Comparison of ENCODE assay signal across 1 cellular context in the genomic region with DNA sequence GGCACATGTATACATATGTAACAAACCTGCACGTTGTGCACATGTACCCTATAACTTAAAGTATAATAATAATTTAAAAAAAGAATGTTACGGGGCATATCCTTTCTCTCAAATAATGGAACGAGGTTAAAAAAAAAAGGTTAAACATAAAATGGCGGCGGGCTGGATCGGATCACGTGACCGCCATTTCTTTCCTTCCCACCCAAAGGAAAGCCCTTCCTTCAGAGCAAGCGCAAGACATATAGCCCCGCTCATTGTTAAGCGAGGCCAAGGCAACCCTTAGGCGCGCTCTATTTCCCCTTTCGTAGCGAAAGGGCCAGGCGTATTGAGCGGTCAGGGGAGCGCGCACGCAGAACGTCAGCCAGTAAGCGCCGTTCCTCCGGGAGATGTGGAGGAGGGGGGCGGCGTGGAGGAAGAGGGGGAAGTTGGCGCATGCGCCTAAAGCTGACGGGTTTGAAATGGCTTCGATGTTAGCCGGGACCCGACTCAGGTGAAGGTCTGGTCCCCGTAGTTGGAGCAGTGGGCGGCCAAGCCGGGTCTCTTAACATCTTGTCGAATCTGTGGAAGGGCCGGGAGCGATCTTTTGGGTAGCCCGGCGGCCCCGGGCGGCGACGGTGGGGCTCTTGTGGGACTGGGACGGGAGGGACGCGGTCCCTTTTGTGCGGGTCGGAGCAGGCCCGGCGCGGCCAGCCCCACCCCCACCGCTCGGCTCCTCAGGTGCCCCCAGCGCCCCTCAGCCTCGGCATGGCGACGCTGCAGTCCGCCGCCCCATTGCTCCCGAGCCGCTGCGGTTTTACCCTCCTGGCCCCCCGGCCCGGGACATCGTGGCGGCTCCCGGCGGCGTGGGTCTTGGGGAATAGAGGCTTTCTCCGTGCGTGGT.
TF ChIP-seq lines count a peak whose summit lies in the region.

A gene with protein sequence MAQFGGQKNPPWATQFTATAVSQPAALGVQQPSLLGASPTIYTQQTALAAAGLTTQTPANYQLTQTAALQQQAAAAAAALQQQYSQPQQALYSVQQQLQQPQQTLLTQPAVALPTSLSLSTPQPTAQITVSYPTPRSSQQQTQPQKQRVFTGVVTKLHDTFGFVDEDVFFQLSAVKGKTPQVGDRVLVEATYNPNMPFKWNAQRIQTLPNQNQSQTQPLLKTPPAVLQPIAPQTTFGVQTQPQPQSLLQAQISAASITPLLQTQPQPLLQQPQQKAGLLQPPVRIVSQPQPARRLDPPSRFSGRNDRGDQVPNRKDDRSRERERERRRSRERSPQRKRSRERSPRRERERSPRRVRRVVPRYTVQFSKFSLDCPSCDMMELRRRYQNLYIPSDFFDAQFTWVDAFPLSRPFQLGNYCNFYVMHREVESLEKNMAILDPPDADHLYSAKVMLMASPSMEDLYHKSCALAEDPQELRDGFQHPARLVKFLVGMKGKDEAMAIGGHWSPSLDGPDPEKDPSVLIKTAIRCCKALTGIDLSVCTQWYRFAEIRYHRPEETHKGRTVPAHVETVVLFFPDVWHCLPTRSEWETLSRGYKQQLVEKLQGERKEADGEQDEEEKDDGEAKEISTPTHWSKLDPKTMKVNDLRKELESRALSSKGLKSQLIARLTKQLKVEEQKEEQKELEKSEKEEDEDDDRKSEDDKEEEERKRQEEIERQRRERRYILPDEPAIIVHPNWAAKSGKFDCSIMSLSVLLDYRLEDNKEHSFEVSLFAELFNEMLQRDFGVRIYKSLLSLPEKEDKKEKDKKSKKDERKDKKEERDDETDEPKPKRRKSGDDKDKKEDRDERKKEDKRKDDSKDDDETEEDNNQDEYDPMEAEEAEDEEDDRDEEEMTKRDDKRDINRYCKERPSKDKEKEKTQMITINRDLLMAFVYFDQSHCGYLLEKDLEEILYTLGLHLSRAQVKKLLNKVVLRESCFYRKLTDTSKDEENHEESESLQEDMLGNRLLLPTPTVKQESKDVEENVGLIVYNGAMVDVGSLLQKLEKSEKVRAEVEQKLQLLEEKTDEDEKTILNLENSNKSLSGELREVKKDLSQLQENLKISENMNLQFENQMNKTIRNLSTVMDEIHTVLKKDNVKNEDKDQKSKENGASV (plus strand): TSS at position 447 of the 880 bp plus-strand sequence. CDS start 1,266 bp downstream, outside the sequence.

TF ChIP-seq in liver, 16 proteins besides CTCF, POLR2A, EP300 and RAD21 (continued from another document):
- TF ChIP-seq, protein P1, sequence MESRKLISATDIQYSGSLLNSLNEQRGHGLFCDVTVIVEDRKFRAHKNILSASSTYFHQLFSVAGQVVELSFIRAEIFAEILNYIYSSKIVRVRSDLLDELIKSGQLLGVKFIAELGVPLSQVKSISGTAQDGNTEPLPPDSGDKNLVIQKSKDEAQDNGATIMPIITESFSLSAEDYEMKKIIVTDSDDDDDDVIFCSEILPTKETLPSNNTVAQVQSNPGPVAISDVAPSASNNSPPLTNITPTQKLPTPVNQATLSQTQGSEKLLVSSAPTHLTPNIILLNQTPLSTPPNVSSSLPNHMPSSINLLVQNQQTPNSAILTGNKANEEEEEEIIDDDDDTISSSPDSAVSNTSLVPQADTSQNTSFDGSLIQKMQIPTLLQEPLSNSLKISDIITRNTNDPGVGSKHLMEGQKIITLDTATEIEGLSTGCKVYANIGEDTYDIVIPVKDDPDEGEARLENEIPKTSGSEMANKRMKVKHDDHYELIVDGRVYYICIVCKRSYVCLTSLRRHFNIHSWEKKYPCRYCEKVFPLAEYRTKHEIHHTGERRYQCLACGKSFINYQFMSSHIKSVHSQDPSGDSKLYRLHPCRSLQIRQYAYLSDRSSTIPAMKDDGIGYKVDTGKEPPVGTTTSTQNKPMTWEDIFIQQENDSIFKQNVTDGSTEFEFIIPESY (IDR thresholded peaks at IDR 0.05), result peak; percentile 40
- peak; percentile 84 for TF ChIP-seq REST (IDR thresholded peaks at IDR 0.05)
- peak; percentile 32 to 50 for TF ChIP-seq JUND (IDR thresholded peaks at IDR 0.05)
- TF ChIP-seq FOXA1 (IDR thresholded peaks at IDR 0.05), result no peak
- TF ChIP-seq NR2F2 (IDR thresholded peaks at IDR 0.05), result peak; percentile 46
- TF ChIP-seq, protein P2, sequence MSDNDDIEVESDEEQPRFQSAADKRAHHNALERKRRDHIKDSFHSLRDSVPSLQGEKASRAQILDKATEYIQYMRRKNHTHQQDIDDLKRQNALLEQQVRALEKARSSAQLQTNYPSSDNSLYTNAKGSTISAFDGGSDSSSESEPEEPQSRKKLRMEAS (IDR thresholded peaks at IDR 0.05), result peak; percentile 85
- TF ChIP-seq GABPA (IDR thresholded peaks at IDR 0.05 in 1 of 2, conservative IDR thresholded peaks at IDR 0.05 in 1 of 2), result peak in 1 of 2 donors; percentile 48
- peak; percentile 26 to 42 for TF ChIP-seq HNF4A (conservative IDR thresholded peaks at IDR 0.05)
- TF ChIP-seq YY1 (IDR thresholded peaks at IDR 0.05), result peak; percentile 98
- TF ChIP-seq EGR1 (IDR thresholded peaks at IDR 0.05; ENCODE audit: low read depth in 2 of 2), result no peak
- peak; percentile 72 for TF ChIP-seq SP1 (IDR thresholded peaks at IDR 0.05)
- peak; percentile 84 for TF ChIP-seq TAF1 (conservative IDR thresholded peaks at IDR 0.05)
- no peak for TF ChIP-seq ATF3 (IDR thresholded peaks at IDR 0.05)
- TF ChIP-seq RXRA (IDR thresholded peaks at IDR 0.05), result peak; percentile 60 to 62
- no peak for TF ChIP-seq HNF4G (IDR thresholded peaks at IDR 0.05)
